In the genomic region with DNA sequence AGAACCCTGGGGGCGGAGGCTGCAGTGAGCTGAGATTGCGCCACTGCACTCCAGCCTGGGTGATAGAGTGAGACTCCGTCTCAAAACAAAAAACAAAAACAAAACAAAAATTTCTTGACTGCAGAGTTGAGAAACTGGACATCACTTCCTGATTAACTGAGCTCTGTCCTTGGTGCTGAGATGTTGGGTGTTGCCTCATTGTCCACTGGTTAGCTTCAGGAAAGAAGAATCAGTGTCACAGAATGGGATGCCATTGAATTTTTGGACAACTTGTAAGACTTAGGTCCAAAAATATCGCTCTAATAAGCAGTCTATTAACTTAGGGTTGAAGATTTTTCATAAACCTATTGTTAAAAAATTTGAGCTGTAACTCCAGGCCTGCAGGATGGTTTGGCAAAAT, we compare ENCODE assay signal across 2 cellular contexts.
TF ChIP-seq lines count a peak whose summit lies in the region.

No MANE protein-coding gene starts in this region.

TF ChIP-seq in K562, 482 proteins besides CTCF, POLR2A, EP300 and RAD21 (continues in another document):
- TF ChIP-seq IRF9 (tag; IDR thresholded peaks at IDR 0.05), result peak; percentile 45; the same call in 1 of the 2 replicates
- TF ChIP-seq EHMT2 (IDR thresholded peaks at IDR 0.05), result peak; percentile 99
- TF ChIP-seq CEBPG (CRISPR knock-in tag; IDR thresholded peaks at IDR 0.05), result no peak
- peak; percentile 45 to 85 for TF ChIP-seq CEBPG (tag; conservative IDR thresholded peaks at IDR 0.05 in 1 of 2, IDR thresholded peaks at IDR 0.05 in 1 of 2)
- no peak for TF ChIP-seq ZEB2 (IDR thresholded peaks at IDR 0.05)
- no peak for TF ChIP-seq FOXA1 (IDR thresholded peaks at IDR 0.05; ENCODE audit: borderline replicate concordance)
- no peak for TF ChIP-seq ZSCAN29 (IDR thresholded peaks at IDR 0.05)
- peak; percentile 74; the same call in 1 of the 2 replicates for TF ChIP-seq ZNF766 (CRISPR knock-in tag; conservative IDR thresholded peaks at IDR 0.05)
- TF ChIP-seq ZNF12 (CRISPR knock-in tag; IDR thresholded peaks at IDR 0.05), result no peak
- peak in 1 of 2 experiments; percentile 91 for TF ChIP-seq AFF1 (IDR thresholded peaks at IDR 0.05; ENCODE audit: low read depth in 1 of 2, partially characterized antibody in 2 of 2)
- no peak for TF ChIP-seq NFATC3 (IDR thresholded peaks at IDR 0.05)
- TF ChIP-seq TSC22D4 (tag; IDR thresholded peaks at IDR 0.05), result no peak
- peak; percentile 38; the same call in 1 of the 2 replicates for TF ChIP-seq SPI1 (IDR thresholded peaks at IDR 0.05; ENCODE audit: borderline replicate concordance, low read depth, low read length)
- TF ChIP-seq DPF2 (IDR thresholded peaks at IDR 0.05), result no peak
- peak; percentile 73 for TF ChIP-seq ELF1 (tag; IDR thresholded peaks at IDR 0.05)
- no peak for TF ChIP-seq HOMEZ (CRISPR knock-in tag; IDR thresholded peaks at IDR 0.05)
- TF ChIP-seq, protein P1, sequence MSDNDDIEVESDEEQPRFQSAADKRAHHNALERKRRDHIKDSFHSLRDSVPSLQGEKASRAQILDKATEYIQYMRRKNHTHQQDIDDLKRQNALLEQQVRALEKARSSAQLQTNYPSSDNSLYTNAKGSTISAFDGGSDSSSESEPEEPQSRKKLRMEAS (CRISPR knock-in tag; IDR thresholded peaks at IDR 0.05), result no peak
- peak; percentile 82; the same call in 1 of the 2 replicates for TF ChIP-seq ZNF197 (CRISPR knock-in tag; IDR thresholded peaks at IDR 0.05; ENCODE audit: low read depth)
- TF ChIP-seq MIER1 (IDR thresholded peaks at IDR 0.05; ENCODE audit: low read depth), result peak; percentile 93
- TF ChIP-seq CREB3 (tag; conservative IDR thresholded peaks at IDR 0.05; ENCODE audit: low read depth), result peak; percentile 68; the same call in 1 of the 2 replicates
- 0 out of 2 replicates have a peak, but pooled peaks have one; percentile 22 for TF ChIP-seq HDAC2 (IDR thresholded peaks at IDR 0.05)
- no peak for TF ChIP-seq RAD51 (IDR thresholded peaks at IDR 0.05; ENCODE audit: borderline replicate concordance, low read depth)
- TF ChIP-seq ZNF785 (CRISPR knock-in tag; IDR thresholded peaks at IDR 0.05), result no peak
- no peak for TF ChIP-seq CBFA2T2 (conservative IDR thresholded peaks at IDR 0.05)
- TF ChIP-seq KDM5B (IDR thresholded peaks at IDR 0.05; ENCODE audit: insufficient replicate concordance, low read depth, low read length), result no peak
- TF ChIP-seq HMG20B (CRISPR knock-in tag; IDR thresholded peaks at IDR 0.05), result no peak
- TF ChIP-seq SUPT5H (IDR thresholded peaks at IDR 0.05), result no peak

TF ChIP-seq in HepG2, 621 proteins besides CTCF, POLR2A, EP300 and RAD21:
- TF ChIP-seq, protein P2, sequence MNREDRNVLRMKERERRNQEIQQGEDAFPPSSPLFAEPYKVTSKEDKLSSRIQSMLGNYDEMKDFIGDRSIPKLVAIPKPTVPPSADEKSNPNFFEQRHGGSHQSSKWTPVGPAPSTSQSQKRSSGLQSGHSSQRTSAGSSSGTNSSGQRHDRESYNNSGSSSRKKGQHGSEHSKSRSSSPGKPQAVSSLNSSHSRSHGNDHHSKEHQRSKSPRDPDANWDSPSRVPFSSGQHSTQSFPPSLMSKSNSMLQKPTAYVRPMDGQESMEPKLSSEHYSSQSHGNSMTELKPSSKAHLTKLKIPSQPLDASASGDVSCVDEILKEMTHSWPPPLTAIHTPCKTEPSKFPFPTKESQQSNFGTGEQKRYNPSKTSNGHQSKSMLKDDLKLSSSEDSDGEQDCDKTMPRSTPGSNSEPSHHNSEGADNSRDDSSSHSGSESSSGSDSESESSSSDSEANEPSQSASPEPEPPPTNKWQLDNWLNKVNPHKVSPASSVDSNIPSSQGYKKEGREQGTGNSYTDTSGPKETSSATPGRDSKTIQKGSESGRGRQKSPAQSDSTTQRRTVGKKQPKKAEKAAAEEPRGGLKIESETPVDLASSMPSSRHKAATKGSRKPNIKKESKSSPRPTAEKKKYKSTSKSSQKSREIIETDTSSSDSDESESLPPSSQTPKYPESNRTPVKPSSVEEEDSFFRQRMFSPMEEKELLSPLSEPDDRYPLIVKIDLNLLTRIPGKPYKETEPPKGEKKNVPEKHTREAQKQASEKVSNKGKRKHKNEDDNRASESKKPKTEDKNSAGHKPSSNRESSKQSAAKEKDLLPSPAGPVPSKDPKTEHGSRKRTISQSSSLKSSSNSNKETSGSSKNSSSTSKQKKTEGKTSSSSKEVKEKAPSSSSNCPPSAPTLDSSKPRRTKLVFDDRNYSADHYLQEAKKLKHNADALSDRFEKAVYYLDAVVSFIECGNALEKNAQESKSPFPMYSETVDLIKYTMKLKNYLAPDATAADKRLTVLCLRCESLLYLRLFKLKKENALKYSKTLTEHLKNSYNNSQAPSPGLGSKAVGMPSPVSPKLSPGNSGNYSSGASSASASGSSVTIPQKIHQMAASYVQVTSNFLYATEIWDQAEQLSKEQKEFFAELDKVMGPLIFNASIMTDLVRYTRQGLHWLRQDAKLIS (CRISPR knock-in tag; IDR thresholded peaks at IDR 0.05), result no peak
- TF ChIP-seq MIER3 (CRISPR knock-in tag; IDR thresholded peaks at IDR 0.05; ENCODE audit: borderline replicate concordance) (no peak), CEBPB (IDR thresholded peaks at IDR 0.05; ENCODE audit: borderline replicate concordance, low read depth, low read length) (peak; percentile 28; the same call in 1 of the 2 replicates), CAMTA2 (CRISPR knock-in tag; IDR thresholded peaks at IDR 0.05; ENCODE audit: borderline replicate concordance) (no peak), E2F2 (CRISPR knock-in tag; IDR thresholded peaks at IDR 0.05; ENCODE audit: borderline replicate concordance) (no peak), REST (IDR thresholded peaks at IDR 0.05; ENCODE audit: borderline replicate concordance in 1 of 2, low read depth in 1 of 2, low read length in 2 of 2) (peak; percentile 58 to 93), MIER2 (CRISPR knock-in tag; IDR thresholded peaks at IDR 0.05) (peak; percentile 94), CEBPZ (IDR thresholded peaks at IDR 0.05; ENCODE audit: low read length) (no peak), MIXL1 (CRISPR knock-in tag; IDR thresholded peaks at IDR 0.05) (peak; percentile 76; the same call in 1 of the 2 replicates), SRF (IDR thresholded peaks at IDR 0.05; ENCODE audit: low read depth, low read length) (no peak), PLSCR1 (CRISPR knock-in tag; IDR thresholded peaks at IDR 0.05; ENCODE audit: borderline replicate concordance) (no peak), CEBPG (CRISPR knock-in tag; IDR thresholded peaks at IDR 0.05) (peak; percentile 19; the same call in 1 of the 2 replicates), EHMT2 (IDR thresholded peaks at IDR 0.05; ENCODE audit: borderline replicate concordance, low read depth, low read length) (peak; percentile 85), MEF2D (CRISPR knock-in tag; IDR thresholded peaks at IDR 0.05) (no peak), ZMAT3 (CRISPR knock-in tag; conservative IDR thresholded peaks at IDR 0.05) (no peak)
- TF ChIP-seq, protein P3, sequence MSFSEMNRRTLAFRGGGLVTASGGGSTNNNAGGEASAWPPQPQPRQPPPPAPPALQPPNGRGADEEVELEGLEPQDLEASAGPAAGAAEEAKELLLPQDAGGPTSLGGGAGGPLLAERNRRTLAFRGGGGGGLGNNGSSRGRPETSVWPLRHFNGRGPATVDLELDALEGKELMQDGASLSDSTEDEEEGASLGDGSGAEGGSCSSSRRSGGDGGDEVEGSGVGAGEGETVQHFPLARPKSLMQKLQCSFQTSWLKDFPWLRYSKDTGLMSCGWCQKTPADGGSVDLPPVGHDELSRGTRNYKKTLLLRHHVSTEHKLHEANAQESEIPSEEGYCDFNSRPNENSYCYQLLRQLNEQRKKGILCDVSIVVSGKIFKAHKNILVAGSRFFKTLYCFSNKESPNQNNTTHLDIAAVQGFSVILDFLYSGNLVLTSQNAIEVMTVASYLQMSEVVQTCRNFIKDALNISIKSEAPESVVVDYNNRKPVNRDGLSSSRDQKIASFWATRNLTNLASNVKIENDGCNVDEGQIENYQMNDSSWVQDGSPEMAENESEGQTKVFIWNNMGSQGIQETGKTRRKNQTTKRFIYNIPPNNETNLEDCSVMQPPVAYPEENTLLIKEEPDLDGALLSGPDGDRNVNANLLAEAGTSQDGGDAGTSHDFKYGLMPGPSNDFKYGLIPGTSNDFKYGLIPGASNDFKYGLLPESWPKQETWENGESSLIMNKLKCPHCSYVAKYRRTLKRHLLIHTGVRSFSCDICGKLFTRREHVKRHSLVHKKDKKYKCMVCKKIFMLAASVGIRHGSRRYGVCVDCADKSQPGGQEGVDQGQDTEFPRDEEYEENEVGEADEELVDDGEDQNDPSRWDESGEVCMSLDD (CRISPR knock-in tag; IDR thresholded peaks at IDR 0.05; ENCODE audit: borderline replicate concordance), result no peak
- TF ChIP-seq, protein P4, sequence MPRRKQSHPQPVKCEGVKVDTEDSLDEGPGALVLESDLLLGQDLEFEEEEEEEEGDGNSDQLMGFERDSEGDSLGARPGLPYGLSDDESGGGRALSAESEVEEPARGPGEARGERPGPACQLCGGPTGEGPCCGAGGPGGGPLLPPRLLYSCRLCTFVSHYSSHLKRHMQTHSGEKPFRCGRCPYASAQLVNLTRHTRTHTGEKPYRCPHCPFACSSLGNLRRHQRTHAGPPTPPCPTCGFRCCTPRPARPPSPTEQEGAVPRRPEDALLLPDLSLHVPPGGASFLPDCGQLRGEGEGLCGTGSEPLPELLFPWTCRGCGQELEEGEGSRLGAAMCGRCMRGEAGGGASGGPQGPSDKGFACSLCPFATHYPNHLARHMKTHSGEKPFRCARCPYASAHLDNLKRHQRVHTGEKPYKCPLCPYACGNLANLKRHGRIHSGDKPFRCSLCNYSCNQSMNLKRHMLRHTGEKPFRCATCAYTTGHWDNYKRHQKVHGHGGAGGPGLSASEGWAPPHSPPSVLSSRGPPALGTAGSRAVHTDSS (CRISPR knock-in tag; conservative IDR thresholded peaks at IDR 0.05), result no peak
